ENCODE assay signal across 15 cellular contexts in the genomic region with DNA sequence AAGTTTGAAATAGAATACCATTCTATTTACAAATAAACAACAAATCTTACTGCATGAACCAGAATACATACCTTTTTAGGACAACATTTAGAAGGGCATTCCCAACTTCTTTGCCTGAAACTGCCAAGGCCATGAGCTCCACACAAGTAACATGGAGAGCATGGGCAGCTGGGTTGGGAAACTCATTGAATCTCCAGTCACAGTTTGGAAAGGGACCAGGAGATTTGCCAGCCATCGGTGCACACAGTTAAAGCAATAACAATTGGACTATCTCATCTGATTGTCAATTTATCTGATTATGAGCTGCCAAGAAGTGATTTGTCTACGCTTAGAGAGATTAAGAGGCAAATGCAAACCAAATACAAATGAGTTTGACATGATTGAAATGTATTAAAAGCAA. TPM values are rescaled to one million over a fixed set of nuclear protein-coding genes. Genes with fewer than 3 reads are reported as not detected.
A peak's percentile ranks its signal among the peaks of the same experiment; 100 is the strongest.
DNase-seq lines count a peak whose midpoint lies in the region; ATAC-seq lines count a peak whose summit lies in the region.
"Had no signal": no experiment of that assay in that cellular context is flagged by ENCODE, and none has a peak within 500 bp of the region (broad histone marks: within the 10 kb centered on the region; RNA-seq: fewer than 3 reads in every experiment).

No MANE protein-coding gene starts in this region.

- peak; percentile 12 for ATAC-seq in left lobe of liver
- ATAC-seq in HG02973 (IDR thresholded peaks at IDR 0.05; ENCODE audit: unreplicated experiment), result no peak
- ATAC-seq: A549; CD8-positive, alpha-beta T cell had no signal

- DNase-seq in NCI-H82 (lab: John Stamatoyannopoulos, UW) (peak; percentile 23), NCI-H82 treated with DMSO at 0.1 percent for 48 hours (lab: John Stamatoyannopoulos, UW; ENCODE audit: unreplicated experiment) (no peak), left lobe of liver (ENCODE audit: low spot score) (no peak), NCI-H524 (lab: John Stamatoyannopoulos, UW) (no peak)
- DNase-seq: AML-193; Caco-2; Calu3; CD4-positive, alpha-beta T cell; CD8-positive, alpha-beta T cell; DMS79 treated with DMSO at 0.1 percent for 48 hours; GF-D8 had no signal

RNA-seq across cellular contexts. Expression of a gene that starts 19.9 kb away (rescaled TPM):
- 1,138 TPM for total RNA-seq in left lobe of liver
- total RNA-seq: A172; B cell; Caco-2; Calu3; CD8-positive, alpha-beta T cell had no signal

RNA-seq across cellular contexts. Expression of a gene that starts 35.1 kb away (rescaled TPM):
- 9.4 TPM for total RNA-seq in left lobe of liver

RNA-seq across cellular contexts. Expression of a gene that starts 44.2 kb away (rescaled TPM):
- 1.9 TPM for total RNA-seq in left lobe of liver
- total RNA-seq: A172, Caco-2, Calu3 had no signal
